Comparison of ENCODE assay signal across 19 cellular contexts in genomic region chr4:60759518-60760245, GRCh38.
DNase-seq lines count a peak whose midpoint lies in the region; ATAC-seq, FAIRE-seq and TF ChIP-seq lines count a peak whose summit lies in the region.
"Had no signal": no experiment of that assay in that cellular context is flagged by ENCODE, and none has a peak within 500 bp of the region (broad histone marks: within the 10 kb centered on the region; RNA-seq: fewer than 3 reads in every experiment).

No MANE protein-coding gene starts in this region.

- TF ChIP-seq POLR2A in GM12878 (IDR thresholded peaks at IDR 0.05; ENCODE audit: low read depth, low read length), result no peak

- no TSS peak for BruUV-seq in GM12878 (replicated peaks; lab: Mats Ljungman, UMichigan)

- H4K20me1 ChIP-seq in DOHH2 (ENCODE audit: control insufficient read depth, insufficient read depth, low read depth, low read length) (no peaks in the 10 kb centered on the region), Loucy (ENCODE audit: insufficient read depth, low read length, poor library complexity, severe bottlenecking) (no peaks in the 10 kb centered on the region), GM12878 (ENCODE audit: control insufficient read depth, insufficient read depth) (no peaks in the 10 kb centered on the region)

- H3K4me1 Mint-ChIP-seq in activated T-cell treated with anti-CD3 and anti-CD28 coated beads, Interleukin-2, amount 50 U/mL, for 24 hours (ENCODE audit: low read depth), result no peaks in the 10 kb centered on the region
- H3K4me1 Mint-ChIP-seq: activated CD8-positive, alpha-beta memory T cell treated with anti-CD3 and anti-CD28 coated beads, Interleukin-2, amount 10 ng/mL, durations not matched to agents 7 days and 5 days had no signal

- no peak for FAIRE-seq in GM12878 (lab: Jason Lieb, UNC)

- ATAC-seq in GM12878, result peak; percentile 51; the same call in 1 of the 3 replicates
- ATAC-seq: activated CD8-positive, alpha-beta memory T cell treated with anti-CD3 and anti-CD28 coated beads, Interleukin-2, amount 10 ng/mL, durations not matched to agents 7 days and 5 days; gastroesophageal sphincter had no signal

- in situ Hi-C loops in GM12878 (cut with MboI), result no loop called here
- in situ Hi-C loops in brain microvascular endothelial cell (cut with HindIII; ENCODE audit: low pct_ligation_motif_present, low sequenced_read_pairs), result no loop called here

- no peaks in the 10 kb centered on the region for H3K4me1 ChIP-seq in DOHH2 (ENCODE audit: control insufficient read depth, low read length)
- no peaks in the 10 kb centered on the region for H3K4me1 ChIP-seq in Loucy (ENCODE audit: insufficient read depth, low read length, poor library complexity, severe bottlenecking)
- H3K4me1 ChIP-seq in GM12878 (ENCODE audit: control insufficient read depth, insufficient read depth, low read length), result no peaks in the 10 kb centered on the region
- no peaks in the 10 kb centered on the region for H3K4me1 ChIP-seq in mesendoderm (ENCODE audit: control insufficient read depth, low read depth, low read length)
- H3K4me1 ChIP-seq: gastroesophageal sphincter, tibial nerve had no signal

- no peak for TF ChIP-seq EP300 in GM12878 (IDR thresholded peaks at IDR 0.05; ENCODE audit: borderline replicate concordance in 1 of 2, control insufficient read depth in 1 of 2, low read depth in 2 of 2, low read length in 2 of 2)

- H3K79me2 ChIP-seq in DOHH2 (ENCODE audit: control insufficient read depth, low read length), result no peaks in the 10 kb centered on the region
- no peaks in the 10 kb centered on the region for H3K79me2 ChIP-seq in Loucy (ENCODE audit: insufficient read depth, low read length)
- no peaks in the 10 kb centered on the region for H3K79me2 ChIP-seq in GM12878 (ENCODE audit: control insufficient read depth, insufficient read depth, low read length)
- H3K79me2 ChIP-seq in mesendoderm (ENCODE audit: control insufficient read depth, insufficient read depth, low read length), result no peaks in the 10 kb centered on the region

- H3K56ac ChIP-seq in mesendoderm (ENCODE audit: low read length), result no peak overlapping the region

- H3F3A ChIP-seq in DOHH2 (ENCODE audit: control insufficient read depth, insufficient read depth) (no peaks in the 10 kb centered on the region), Loucy (ENCODE audit: low read depth) (no peaks in the 10 kb centered on the region)

- H2BK15ac ChIP-seq in mesendoderm (replicated peaks; ENCODE audit: low read depth), result no peak overlapping the region

- no peak overlapping the region for H2AK5ac ChIP-seq in mesendoderm (ENCODE audit: low read length)

- POLR2A ChIA-PET in GM12878 (lab: Charles Lee), result no interaction called here
- POLR2A ChIA-PET in GM10248 (lab: Yijun Ruan, JAX), result no interaction called here

- TF ChIP-seq CTCF in DOHH2 (IDR thresholded peaks at IDR 0.05; ENCODE audit: low read depth, low read length, poor library complexity, severe bottlenecking) (peak; percentile 17), Loucy (conservative IDR thresholded peaks at IDR 0.05; ENCODE audit: low read length) (peak; percentile 35; the same call in 1 of the 2 replicates), GM12878 (IDR thresholded peaks at IDR 0.05 in 2 of 3, conservative IDR thresholded peaks at IDR 0.05 in 1 of 3; ENCODE audit: control insufficient read depth in 2 of 3, extremely low read depth in 1 of 3, insufficient read depth in 1 of 3, low read depth in 3 of 3, low read length in 3 of 3) (0 out of 6 replicates have a peak, but pooled peaks of 2 of the 3 experiments have one; percentile 2 to 9), GM10248 (IDR thresholded peaks at IDR 0.05; ENCODE audit: control extremely low read depth, extremely low read depth, low read depth, missing control alignments) (no peak), brain microvascular endothelial cell (IDR thresholded peaks at IDR 0.05; ENCODE audit: low read depth, low read length, missing control alignments) (no peak)

- 9% methylated on average over 4 of the region's 4 CpGs for WGBS in GM12878 (ENCODE audit: insufficient coverage, insufficient replicate concordance, low lambda C conversion rate, missing lambda C conversion rate)
- WGBS in mesendoderm (ENCODE audit: extremely low coverage, insufficient coverage, low lambda C conversion rate), result no CpG with 5 or more reads among the region's 4 CpGs

- H3K4me3 Mint-ChIP-seq in activated T-cell treated with anti-CD3 and anti-CD28 coated beads, Interleukin-2, amount 50 U/mL, for 24 hours, result no peak overlapping the region
- H3K4me3 Mint-ChIP-seq: activated CD8-positive, alpha-beta memory T cell treated with anti-CD3 and anti-CD28 coated beads, Interleukin-2, amount 10 ng/mL, durations not matched to agents 7 days and 5 days had no signal

- no peaks in the 10 kb centered on the region for H3K9me3 ChIP-seq in DOHH2 (ENCODE audit: control insufficient read depth, insufficient read depth, low read length)
- H3K9me3 ChIP-seq in Loucy (ENCODE audit: insufficient read depth, low read depth, low read length), result no peaks in the 10 kb centered on the region
- H3K9me3 ChIP-seq in GM12878 (replicated peaks; ENCODE audit: control insufficient read depth, insufficient read depth, low read length), result no peaks in the 10 kb centered on the region
- H3K9me3 ChIP-seq: gastroesophageal sphincter had no signal

- H4K8ac ChIP-seq in mesendoderm (ENCODE audit: low read depth, low read length), result no peak overlapping the region

- no peak overlapping the region for H4K5ac ChIP-seq in mesendoderm (ENCODE audit: low read length)

- H2AFZ ChIP-seq in Loucy (ENCODE audit: low read length) (no peak overlapping the region), GM12878 (ENCODE audit: control insufficient read depth, low read depth, low read length) (no peak overlapping the region)

- H3K27ac Mint-ChIP-seq in activated T-cell treated with anti-CD3 and anti-CD28 coated beads, Interleukin-2, amount 50 U/mL, for 24 hours, result no peak overlapping the region
- H3K27ac Mint-ChIP-seq: activated CD8-positive, alpha-beta memory T cell treated with anti-CD3 and anti-CD28 coated beads, Interleukin-2, amount 10 ng/mL, durations not matched to agents 7 days and 5 days had no signal

- H3K9me3 Mint-ChIP-seq in activated T-cell treated with anti-CD3 and anti-CD28 coated beads, Interleukin-2, amount 50 U/mL, for 24 hours, result peaks cover 22% of the 10 kb centered on the region

- no peak overlapping the region for H3K23ac ChIP-seq in mesendoderm (ENCODE audit: low read length)

- H3K9me2 ChIP-seq in DOHH2 (replicated peaks; ENCODE audit: control insufficient read depth, low read length) (no peaks in the 10 kb centered on the region), Loucy (replicated peaks; ENCODE audit: low read depth, low read length) (no peaks in the 10 kb centered on the region)

- CTCF ChIA-PET in GM12878 (lab: Yijun Ruan, JAX) (interaction anchor here (1.0 kb wide), 1 partner anchor 14 kb away, joined by 3 read pairs; no protein-coding TSS in a partner anchor), GM10248 (lab: Yijun Ruan, JAX) (no interaction called here)

- H3K27ac ChIP-seq in DOHH2 (ENCODE audit: low read depth, low read length), result no peak overlapping the region
- H3K27ac ChIP-seq in GM12878 (ENCODE audit: control insufficient read depth, insufficient read depth), result no peak overlapping the region
- H3K27ac ChIP-seq in mesendoderm (ENCODE audit: low read depth, low read length), result no peak overlapping the region
- H3K27ac ChIP-seq in brain microvascular endothelial cell, result no peak overlapping the region
- H3K27ac ChIP-seq: gastroesophageal sphincter, tibial nerve had no signal

- H3K9ac ChIP-seq in Loucy (ENCODE audit: low read depth, low read length, poor library complexity, severe bottlenecking) (no peak overlapping the region), GM12878 (ENCODE audit: control insufficient read depth, insufficient read depth, low read length) (no peak overlapping the region), mesendoderm (ENCODE audit: low read length) (no peak overlapping the region)

- no peak for DNase-seq in GM12878 (ENCODE audit: low read depth, low spot score)
- DNase-seq in mesendoderm, result peak; percentile 27
- DNase-seq in GM10248 (ENCODE audit: extremely low spot score), result no peak
- DNase-seq in NCI-H1694 (lab: John Stamatoyannopoulos, UW), result no peak
- no peak for DNase-seq in activated T-cell treated with anti-CD3 and anti-CD28 coated beads, Interleukin-2, amount 50 U/mL, for 24 hours
- no peak for DNase-seq in brain microvascular endothelial cell
- DNase-seq: activated CD4-positive, CD25-positive, alpha-beta regulatory T cell treated with anti-CD3 and anti-CD28 coated beads, Interleukin-2, amount 50 U/mL, for 72 hours; activated CD8-positive, alpha-beta memory T cell treated with anti-CD3 and anti-CD28 coated beads, Interleukin-2, amount 10 ng/mL, durations not matched to agents 7 days and 5 days; activated effector memory CD4-positive, alpha-beta T cell treated with anti-CD3 and anti-CD28 coated beads, Interleukin-2, amount 50 U/mL, for 16 hours; AML-193; amygdala; DMS79; NCI-H2081 treated with DMSO at 0.1 percent for 48 hours; NCI-H526 treated with DMSO at 0.1 percent for 48 hours; T-helper 9 cell had no signal

- H3K18ac ChIP-seq in mesendoderm (ENCODE audit: low read length), result no peak overlapping the region

- H3K79me1 ChIP-seq in mesendoderm (ENCODE audit: low read length), result no peaks in the 10 kb centered on the region

- no peak for TF ChIP-seq RAD21 in GM12878 (IDR thresholded peaks at IDR 0.05; ENCODE audit: insufficient read depth, low read depth, low read length)

- H3K4ac ChIP-seq in mesendoderm (ENCODE audit: low read depth, low read length), result no peak overlapping the region

- intact Hi-C loops in GM12878 (cut with micrococcal nuclease; ENCODE audit: unreplicated experiment), result no loop called here

- RAD21 ChIA-PET in GM12878 (lab: Charles Lee; ENCODE audit: unreplicated experiment), result no interaction called here

- H3K36me3 ChIP-seq in DOHH2 (ENCODE audit: control insufficient read depth, low read length) (no peaks in the 10 kb centered on the region), Loucy (ENCODE audit: insufficient read depth, low read length) (no peaks in the 10 kb centered on the region), GM12878 (ENCODE audit: control insufficient read depth in 2 of 2, insufficient read depth in 2 of 2, low read length in 1 of 2) (no peaks in the 10 kb centered on the region), mesendoderm (ENCODE audit: control insufficient read depth, insufficient read depth, low read length) (no peaks in the 10 kb centered on the region), brain microvascular endothelial cell (replicated peaks) (no peaks in the 10 kb centered on the region)
- H3K36me3 ChIP-seq: gastroesophageal sphincter, tibial nerve had no signal

- H3K4me2 ChIP-seq in DOHH2 (ENCODE audit: low read length) (no peak overlapping the region), Loucy (ENCODE audit: low read depth, low read length, poor library complexity, severe bottlenecking) (no peak overlapping the region), GM12878 (ENCODE audit: control insufficient read depth, insufficient read depth) (no peak overlapping the region), mesendoderm (ENCODE audit: low read length) (no peak overlapping the region)

- no peaks in the 10 kb centered on the region for H3K36me3 Mint-ChIP-seq in activated T-cell treated with anti-CD3 and anti-CD28 coated beads, Interleukin-2, amount 50 U/mL, for 24 hours (ENCODE audit: low read depth)
- H3K36me3 Mint-ChIP-seq: activated CD8-positive, alpha-beta memory T cell treated with anti-CD3 and anti-CD28 coated beads, Interleukin-2, amount 10 ng/mL, durations not matched to agents 7 days and 5 days had no signal

- no peaks in the 10 kb centered on the region for H3K27me3 ChIP-seq in DOHH2 (ENCODE audit: control insufficient read depth, low read length)
- H3K27me3 ChIP-seq in Loucy (ENCODE audit: insufficient read depth, low read length, poor library complexity, severe bottlenecking), result no peaks in the 10 kb centered on the region
- H3K27me3 ChIP-seq in GM12878 (replicated peaks in 1 of 2; ENCODE audit: control insufficient read depth in 2 of 2, insufficient read depth in 2 of 2, low read length in 1 of 2), result no peaks in the 10 kb centered on the region
- no peaks in the 10 kb centered on the region for H3K27me3 ChIP-seq in mesendoderm (ENCODE audit: insufficient read depth, low read length, poor library complexity)
- H3K27me3 ChIP-seq in brain microvascular endothelial cell (replicated peaks), result no peaks in the 10 kb centered on the region
- H3K27me3 ChIP-seq: gastroesophageal sphincter, tibial nerve had no signal

- SMC1A ChIA-PET in GM12878 (lab: Charles Lee; ENCODE audit: uncharacterized antibody, unreplicated experiment), result interaction anchor here (1.1 kb wide), 1 partner anchor 17 kb away, joined by 3 read pairs; no protein-coding TSS in a partner anchor

- H3K27me3 Mint-ChIP-seq in activated T-cell treated with anti-CD3 and anti-CD28 coated beads, Interleukin-2, amount 50 U/mL, for 24 hours, result no peaks in the 10 kb centered on the region
- H3K27me3 Mint-ChIP-seq: activated CD8-positive, alpha-beta memory T cell treated with anti-CD3 and anti-CD28 coated beads, Interleukin-2, amount 10 ng/mL, durations not matched to agents 7 days and 5 days had no signal

- no peak overlapping the region for H2BK5ac ChIP-seq in mesendoderm (ENCODE audit: low read length)

- no peak overlapping the region for H2BK120ac ChIP-seq in mesendoderm (ENCODE audit: low read depth, low read length)

- no peak overlapping the region for H3K4me3 ChIP-seq in DOHH2 (ENCODE audit: low read length)
- no peak overlapping the region for H3K4me3 ChIP-seq in Loucy (ENCODE audit: low read length, poor library complexity, severe bottlenecking)
- no peak overlapping the region for H3K4me3 ChIP-seq in GM12878
- no peak overlapping the region for H3K4me3 ChIP-seq in mesendoderm (ENCODE audit: low read length)
- H3K4me3 ChIP-seq in brain microvascular endothelial cell (ENCODE audit: low read depth, low read length), result no peak overlapping the region
- H3K4me3 ChIP-seq: gastroesophageal sphincter, tibial nerve had no signal

Comparison
In these comparisons a context has a peak if more than half of its experiments do, and no peak if none do; other contexts are left out.
1. CTCF ChIP-seq: peak in DOHH2 (single experiment), Loucy (single experiment) and GM12878 (2 of 3); none in GM10248 (single experiment) and brain microvascular endothelial cell (single experiment).